Comparison of ENCODE assay signal across 16 cellular contexts in the genomic region with DNA sequence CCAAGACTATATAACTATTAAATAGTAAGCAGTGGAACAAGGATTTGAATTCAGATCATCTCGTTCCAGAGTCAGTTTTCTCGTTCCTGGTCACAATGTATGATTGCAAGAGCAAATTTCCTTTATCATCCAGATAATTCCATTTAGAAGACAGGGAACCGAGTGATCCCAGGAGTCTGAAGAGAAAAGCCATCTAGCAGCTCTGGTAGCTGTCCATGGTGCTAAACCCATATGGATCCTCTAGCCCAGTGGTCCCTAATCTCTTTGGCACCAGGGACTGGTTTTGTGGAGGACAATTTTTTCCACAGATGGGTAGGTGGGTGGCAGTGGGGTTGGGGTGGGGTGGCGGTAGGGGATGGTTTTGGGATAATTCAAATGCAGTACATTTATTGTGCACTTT.
A peak's percentile ranks its signal among the peaks of the same experiment; 100 is the strongest.
DNase-seq lines count a peak whose midpoint lies in the region; ATAC-seq and TF ChIP-seq lines count a peak whose summit lies in the region.
"Had no signal": no experiment of that assay in that cellular context is flagged by ENCODE, and none has a peak within 500 bp of the region (broad histone marks: within the 10 kb centered on the region; RNA-seq: fewer than 3 reads in every experiment).

No MANE protein-coding gene starts in this region.

- no peak overlapping the region for H3K4me3 ChIP-seq in hepatocyte
- H3K4me3 ChIP-seq in transverse colon: no peak overlapping the region
- H3K4me3 ChIP-seq: BLaER1 had no signal

- in situ Hi-C loops in transverse colon (cut with MboI; ENCODE audit: low pct_ligation_motif_present in 1 of 4, low pct_unique_long_range_greater_than_20kb in 1 of 4, low sequenced_read_pairs in 3 of 4): no loop called here

- H4K20me1 ChIP-seq in hepatocyte (ENCODE audit: insufficient read depth, poor library complexity, severe bottlenecking): no peaks in the 10 kb centered on the region

- no peak overlapping the region for H2AFZ ChIP-seq in hepatocyte

- no peak for ATAC-seq in HG02642 (IDR thresholded peaks at IDR 0.05; ENCODE audit: poor library complexity, unreplicated experiment)

- DNase-seq in AG08395 (ENCODE audit: low spot score) (peak; percentile 25), astrocyte of the hippocampus (ENCODE audit: low read depth, low spot score) (peak; percentile 56), hepatocyte (ENCODE audit: low spot score) (peak; percentile 56), NCI-H1092 treated with DMSO at 0.1 percent for 48 hours (lab: John Stamatoyannopoulos, UW) (no peak), transverse colon (no peak)
- DNase-seq in stimulated activated CD4-positive, alpha-beta T cell treated with anti-CD3 and anti-CD28 coated beads, Interleukin-15, amount 100 ng/mL, for 24 hours: no peak
- DNase-seq: activated CD4-positive, alpha-beta memory T cell treated with anti-CD3 and anti-CD28 coated beads for 36 hours; activated gamma-delta T cell; islet precursor cell; NCI-H1092; NCI-H446 treated with DMSO at 0.1 percent for 48 hours; stimulated activated CD4-positive, alpha-beta T cell treated with anti-CD3 and anti-CD28 coated beads, Interleukin-4, amount 100 ng/mL, for 4 hours; stimulated activated naive CD4-positive, alpha-beta T cell treated with Interleukin-2 at 50 U/mL for 16 hours had no signal

- H3K36me3 ChIP-seq in hepatocyte (replicated peaks; ENCODE audit: insufficient read depth, low read depth) (no peaks in the 10 kb centered on the region), transverse colon (no peaks in the 10 kb centered on the region)
- H3K36me3 ChIP-seq: BLaER1 had no signal

- TF ChIP-seq EP300 in Ishikawa (IDR thresholded peaks at IDR 0.05; ENCODE audit: borderline replicate concordance) (no peak), transverse colon (IDR thresholded peaks at IDR 0.05; ENCODE audit: low read depth) (no peak)

- no peak overlapping the region for H3K4me2 ChIP-seq in hepatocyte
- H3K4me2 ChIP-seq: BLaER1 had no signal

- H3K4me1 ChIP-seq in hepatocyte (ENCODE audit: insufficient read depth): no peaks in the 10 kb centered on the region
- H3K4me1 ChIP-seq in transverse colon: no peaks in the 10 kb centered on the region
- H3K4me1 ChIP-seq: BLaER1 had no signal

- H3K9me3 ChIP-seq in hepatocyte (ENCODE audit: low read depth) (no peaks in the 10 kb centered on the region), transverse colon (peaks cover 0 to 7% of the 10 kb centered on the region in 2 donors)

- H3K27me3 ChIP-seq in hepatocyte (no peaks in the 10 kb centered on the region), transverse colon (no peaks in the 10 kb centered on the region)
- H3K27me3 ChIP-seq: BLaER1 had no signal

- intact Hi-C loops in transverse colon (cut with DNase I; ENCODE audit: low total_unique reads): no loop called here

- no peaks in the 10 kb centered on the region for H3K9me2 ChIP-seq in hepatocyte (replicated peaks; ENCODE audit: insufficient read depth)

- no peak for TF ChIP-seq POLR2A in transverse colon (IDR thresholded peaks at IDR 0.05)

- TF ChIP-seq RAD21 in Ishikawa (IDR thresholded peaks at IDR 0.05; ENCODE audit: low read depth): no peak

- no peaks in the 10 kb centered on the region for H3K79me2 ChIP-seq in hepatocyte

- 81% methylated on average over 4 of the region's 4 CpGs for WGBS in hepatocyte (ENCODE audit: low lambda C conversion rate, missing lambda C conversion rate)
- 69 to 75% methylated on average over 4 of the region's 4 CpGs for WGBS in transverse colon (ENCODE audit: low coverage in 1 of 2), 2 donors

- H3K27ac ChIP-seq in hepatocyte (no peak overlapping the region), transverse colon (no peak overlapping the region)
- H3K27ac ChIP-seq: BLaER1 had no signal

- TF ChIP-seq CTCF in hepatocyte (IDR thresholded peaks at IDR 0.05; ENCODE audit: poor library complexity): no peak
- no peak for TF ChIP-seq CTCF in transverse colon (IDR thresholded peaks at IDR 0.05)

TF ChIP-seq in Ishikawa, 13 proteins besides CTCF, POLR2A, EP300 and RAD21:
- TF ChIP-seq, protein P1, sequence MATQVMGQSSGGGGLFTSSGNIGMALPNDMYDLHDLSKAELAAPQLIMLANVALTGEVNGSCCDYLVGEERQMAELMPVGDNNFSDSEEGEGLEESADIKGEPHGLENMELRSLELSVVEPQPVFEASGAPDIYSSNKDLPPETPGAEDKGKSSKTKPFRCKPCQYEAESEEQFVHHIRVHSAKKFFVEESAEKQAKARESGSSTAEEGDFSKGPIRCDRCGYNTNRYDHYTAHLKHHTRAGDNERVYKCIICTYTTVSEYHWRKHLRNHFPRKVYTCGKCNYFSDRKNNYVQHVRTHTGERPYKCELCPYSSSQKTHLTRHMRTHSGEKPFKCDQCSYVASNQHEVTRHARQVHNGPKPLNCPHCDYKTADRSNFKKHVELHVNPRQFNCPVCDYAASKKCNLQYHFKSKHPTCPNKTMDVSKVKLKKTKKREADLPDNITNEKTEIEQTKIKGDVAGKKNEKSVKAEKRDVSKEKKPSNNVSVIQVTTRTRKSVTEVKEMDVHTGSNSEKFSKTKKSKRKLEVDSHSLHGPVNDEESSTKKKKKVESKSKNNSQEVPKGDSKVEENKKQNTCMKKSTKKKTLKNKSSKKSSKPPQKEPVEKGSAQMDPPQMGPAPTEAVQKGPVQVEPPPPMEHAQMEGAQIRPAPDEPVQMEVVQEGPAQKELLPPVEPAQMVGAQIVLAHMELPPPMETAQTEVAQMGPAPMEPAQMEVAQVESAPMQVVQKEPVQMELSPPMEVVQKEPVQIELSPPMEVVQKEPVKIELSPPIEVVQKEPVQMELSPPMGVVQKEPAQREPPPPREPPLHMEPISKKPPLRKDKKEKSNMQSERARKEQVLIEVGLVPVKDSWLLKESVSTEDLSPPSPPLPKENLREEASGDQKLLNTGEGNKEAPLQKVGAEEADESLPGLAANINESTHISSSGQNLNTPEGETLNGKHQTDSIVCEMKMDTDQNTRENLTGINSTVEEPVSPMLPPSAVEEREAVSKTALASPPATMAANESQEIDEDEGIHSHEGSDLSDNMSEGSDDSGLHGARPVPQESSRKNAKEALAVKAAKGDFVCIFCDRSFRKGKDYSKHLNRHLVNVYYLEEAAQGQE (IDR thresholded peaks at IDR 0.05; ENCODE audit: low read depth): peak; percentile 89
- TF ChIP-seq CREB1 (IDR thresholded peaks at IDR 0.05; ENCODE audit: low read depth) (no peak), CEBPB (IDR thresholded peaks at IDR 0.05) (no peak), YY1 (IDR thresholded peaks at IDR 0.05; ENCODE audit: low read depth) (no peak), FOXM1 (IDR thresholded peaks at IDR 0.05; ENCODE audit: borderline replicate concordance, low read depth) (no peak), ZBTB7A (IDR thresholded peaks at IDR 0.05; ENCODE audit: low read depth) (no peak), NFIC (IDR thresholded peaks at IDR 0.05) (no peak)
TF ChIP-seq in Ishikawa: peak in this region for 1.

Comparison
In these comparisons a context has a peak if more than half of its experiments do, and no peak if none do; other contexts are left out.
1. DNase-seq: peak in AG08395 (single experiment), astrocyte of the hippocampus (single experiment) and hepatocyte (single experiment); none in NCI-H1092 treated with DMSO at 0.1 percent for 48 hours (single experiment), stimulated activated CD4-positive, alpha-beta T cell treated with anti-CD3 and anti-CD28 coated beads, Interleukin-15, amount 100 ng/mL, for 24 hours (single experiment) and transverse colon (single experiment).